Comparison of ENCODE assay signal across 21 cellular contexts in the genomic region with DNA sequence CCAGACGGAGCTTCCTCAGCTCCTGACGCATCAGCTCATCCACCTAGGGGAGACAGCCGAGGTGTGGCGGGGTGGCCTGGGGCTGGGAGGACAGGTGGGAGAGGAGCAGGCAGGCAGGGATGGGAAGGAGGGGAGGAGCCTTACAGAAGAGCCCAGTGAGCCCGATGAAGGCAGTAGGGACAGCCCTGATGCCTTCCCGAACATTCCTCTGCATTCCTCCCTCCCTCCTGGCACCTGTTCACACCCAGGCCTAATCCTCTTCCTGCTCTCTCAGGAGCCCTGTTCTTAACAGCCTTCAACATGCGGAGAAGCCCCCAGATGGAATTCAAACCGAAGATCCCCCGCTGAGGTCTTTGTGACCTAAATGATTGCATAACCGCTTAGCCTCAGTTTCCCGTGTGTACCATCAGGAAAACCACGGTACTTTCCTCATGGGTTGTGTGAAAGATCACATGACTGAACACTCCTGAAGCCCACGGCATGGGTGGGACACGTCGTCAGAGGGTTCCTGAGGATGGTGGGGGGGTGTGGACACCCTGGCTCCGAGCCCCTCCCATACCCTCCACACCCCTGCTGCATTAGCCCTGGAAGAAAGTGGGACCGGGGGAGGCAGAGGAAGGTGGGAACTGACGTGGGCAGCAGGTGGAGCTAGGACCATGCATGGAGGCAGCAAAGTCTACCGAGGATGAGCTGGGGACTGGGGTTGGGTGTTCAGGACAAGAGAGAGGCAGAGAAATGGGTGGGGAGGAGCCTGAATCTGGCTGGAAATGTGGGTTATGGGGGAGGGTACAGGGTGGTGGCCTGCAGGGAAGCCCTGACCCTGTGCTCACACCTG. TPM values are rescaled to one million over a fixed set of nuclear protein-coding genes. Genes with fewer than 3 reads are reported as not detected.
DNase-seq lines count a peak whose midpoint lies in the region; ATAC-seq and TF ChIP-seq lines count a peak whose summit lies in the region.
"Had no signal": no experiment of that assay in that cellular context is flagged by ENCODE, and none has a peak within 500 bp of the region (broad histone marks: within the 10 kb centered on the region; RNA-seq: fewer than 3 reads in every experiment).

No MANE protein-coding gene starts in this region.

- DNase-seq in right cardiac atrium (peak in 2 of 3 donors; percentile 3 to 36), cardiac septum (ENCODE audit: low spot score) (no peak), foreskin keratinocyte (no peak), COLO829 (ENCODE audit: low spot score) (no peak), MV-4-11 (lab: John Stamatoyannopoulos, UW) (no peak)
- DNase-seq: CD8-positive, alpha-beta memory T cell; DMS79 treated with DMSO at 0.1 percent for 48 hours; KG1; NCI-H1048; NCI-H1436 treated with DMSO at 0.1 percent for 48 hours; NCI-H2029 treated with DMSO at 0.1 percent for 48 hours; NCI-H774 had no signal

- intact Hi-C loops in right cardiac atrium (cut with DNase I) = no loop called here
- intact Hi-C loops in cardiac septum (cut with DNase I) = no loop called here

- TF ChIP-seq CTCF in foreskin keratinocyte (conservative IDR thresholded peaks at IDR 0.05) = no peak

- 54% methylated on average over 19 of the region's 19 CpGs for WGBS in right cardiac atrium

- no peaks in the 10 kb centered on the region for H3K27me3 ChIP-seq in right cardiac atrium (ENCODE audit: control insufficient read depth, insufficient read depth)
- H3K27me3 ChIP-seq in foreskin keratinocyte = peaks cover 63% of the 10 kb centered on the region

- H3K9me3 ChIP-seq in right cardiac atrium (ENCODE audit: control insufficient read depth, low read length) = no peaks in the 10 kb centered on the region
- H3K9me3 ChIP-seq: BLaER1, HAP-1 had no signal

- no peak overlapping the region for H3K4me3 ChIP-seq in right cardiac atrium (ENCODE audit: low read length)
- H3K4me3 ChIP-seq: BLaER1, HAP-1 had no signal

- ATAC-seq in right cardiac atrium (no peak), foreskin keratinocyte (peak; percentile 7), GM19324 (IDR thresholded peaks at IDR 0.05; ENCODE audit: low FRiP score, unreplicated experiment) (no peak)
- ATAC-seq: Panc1 had no signal

- H3K4me1 ChIP-seq in right cardiac atrium (ENCODE audit: control insufficient read depth, insufficient read depth, low read length) (no peaks in the 10 kb centered on the region), foreskin keratinocyte (no peaks in the 10 kb centered on the region)
- H3K4me1 ChIP-seq: BLaER1, HAP-1 had no signal

- H3K27ac ChIP-seq in right cardiac atrium (ENCODE audit: low read length) (no peak overlapping the region), foreskin keratinocyte (no peak overlapping the region)
- H3K27ac ChIP-seq: BLaER1 had no signal

RNA-seq across cellular contexts. Expression of gene ASB10, which starts 8.8 kb away (rescaled TPM):
- total RNA-seq in right cardiac atrium = 10 to 100 TPM in 3 of 4 donors, 1 to 10 TPM in 1; 4.5 to 21.0 (median 14.0) TPM
- 14.3 TPM for polyA plus RNA-seq in right cardiac atrium
- total RNA-seq in cardiac septum = 17.3 TPM
- total RNA-seq in foreskin keratinocyte = not detected in 2 replicates
- not detected in 2 replicates for polyA plus RNA-seq in foreskin keratinocyte
- total RNA-seq: A172; CD8-positive, alpha-beta memory T cell; G401; M059J; NCI-H460; SK-MEL-5 had no signal
- polyA plus RNA-seq: CD8-positive, alpha-beta memory T cell had no signal

RNA-seq across cellular contexts. Expression of gene H2BK1, which starts 14.5 kb away (rescaled TPM):
- total RNA-seq in right cardiac atrium (not detected), cardiac septum (not detected), foreskin keratinocyte (not detected in 2 replicates)
- polyA plus RNA-seq in right cardiac atrium (not detected), foreskin keratinocyte (not detected in 2 replicates)
- total RNA-seq: A172, G401, M059J, NCI-H460, SK-MEL-5 had no signal
- polyA plus RNA-seq: CD8-positive, alpha-beta memory T cell had no signal

RNA-seq across cellular contexts. Expression of gene GBX1, which starts 28.3 kb away (rescaled TPM):
- total RNA-seq in right cardiac atrium = 1 to 10 TPM in 1 of 4 donors, under 1 TPM in 1, not detected in 2; 0.40 to 1.0 TPM
- polyA plus RNA-seq in right cardiac atrium = 0.14 TPM
- 0.57 TPM for total RNA-seq in cardiac septum
- total RNA-seq in foreskin keratinocyte = not detected in 2 replicates
- not detected in 2 replicates for polyA plus RNA-seq in foreskin keratinocyte
- total RNA-seq: CD8-positive, alpha-beta memory T cell; G401; M059J; NCI-H460; SK-MEL-5 had no signal
- polyA plus RNA-seq: CD8-positive, alpha-beta memory T cell had no signal

RNA-seq across cellular contexts. Expression of gene ABCF2, which starts 31.2 kb away (rescaled TPM):
- total RNA-seq in right cardiac atrium = 10 to 100 TPM; 24.6 to 34.5 (median 26.3) TPM
- 17.8 TPM for polyA plus RNA-seq in right cardiac atrium
- total RNA-seq in cardiac septum = 28.8 TPM
- 64.5 and 71.5 TPM in 2 replicates for total RNA-seq in foreskin keratinocyte
- polyA plus RNA-seq in foreskin keratinocyte = 41.6 and 49.3 TPM in 2 replicates

RNA-seq across cellular contexts. Expression of gene CHPF2, which starts 36.5 kb away (rescaled TPM):
- total RNA-seq in right cardiac atrium = 10 to 100 TPM; 22.2 to 35.3 (median 27.0) TPM
- 15.5 TPM for polyA plus RNA-seq in right cardiac atrium
- total RNA-seq in cardiac septum = 31.0 TPM
- 36.8 and 46.0 TPM in 2 replicates for total RNA-seq in foreskin keratinocyte
- polyA plus RNA-seq in foreskin keratinocyte = 27.1 and 33.2 TPM in 2 replicates

Comparison
In these comparisons a context has a peak if more than half of its experiments do, and no peak if none do; other contexts are left out.
1. DNase-seq: peak in right cardiac atrium (2 of 3); none in cardiac septum (single experiment), foreskin keratinocyte (0 of 2), COLO829 (single experiment) and MV-4-11 (single experiment).